In genomic region chr2:234368861-234369261, GRCh38 we compare ENCODE assay signal across 9 cellular contexts.
DNase-seq lines count a peak whose midpoint lies in the region; ATAC-seq and TF ChIP-seq lines count a peak whose summit lies in the region.
"Had no signal": no experiment of that assay in that cellular context is flagged by ENCODE, and none has a peak within 500 bp of the region (broad histone marks: within the 10 kb centered on the region; RNA-seq: fewer than 3 reads in every experiment).

No MANE protein-coding gene starts in this region.

- H3K9me3 ChIP-seq in Loucy (ENCODE audit: insufficient read depth, low read depth, low read length), result no peaks in the 10 kb centered on the region
- no peaks in the 10 kb centered on the region for H3K9me3 ChIP-seq in hepatocyte (ENCODE audit: low read depth)

- 5% methylated on average over 1 of the region's 1 CpG for whole genome bisulfite sequencing in hepatocyte (ENCODE audit: low lambda C conversion rate, missing lambda C conversion rate)

- H3K36me3 Mint-ChIP-seq in stimulated activated naive B cell treated with anti-CD40 and anti-IgM and Interleukin-4, amounts not matched to agents 10 μg/mL and 1 μg/mL and 100 μg/mL, for 72 hours, result peaks cover 0 to 3% of the 10 kb centered on the region in 2 donors

- no peak overlapping the region for H3K4me3 ChIP-seq in Loucy (ENCODE audit: low read length, poor library complexity, severe bottlenecking)
- no peak overlapping the region for H3K4me3 ChIP-seq in hepatocyte

- peak; percentile 70 for DNase-seq in A172 (ENCODE audit: low spot score)
- peak; percentile 16 for DNase-seq in activated T-cell treated with anti-CD3 and anti-CD28 coated beads for 24 hours (ENCODE audit: low read depth)
- DNase-seq in hepatocyte (ENCODE audit: low spot score), result peak; percentile 78
- no peak for DNase-seq in stimulated activated naive B cell treated with anti-CD40 and anti-IgM and Interleukin-4, amounts not matched to agents 10 μg/mL and 1 μg/mL and 100 μg/mL, for 72 hours
- no peak for DNase-seq in GM10266 (ENCODE audit: extremely low spot score)
- no peak for DNase-seq in NCI-H524 treated with DMSO at 0.1 percent for 48 hours (lab: John Stamatoyannopoulos, UW)
- DNase-seq in NCI-H226, result no peak
- DNase-seq: activated B cell treated with CpG ODN at 0.5 μM for 24 hours had no signal

- H3K4me3 Mint-ChIP-seq in stimulated activated naive B cell treated with anti-CD40 and anti-IgM and Interleukin-4, amounts not matched to agents 10 μg/mL and 1 μg/mL and 100 μg/mL, for 72 hours, result no peak overlapping the region
- H3K4me3 Mint-ChIP-seq: activated B cell treated with CpG ODN at 0.5 μM for 24 hours had no signal

- 0 out of 2 replicates have a peak, but pooled peaks have one; percentile 13 for TF ChIP-seq CTCF in Loucy (conservative IDR thresholded peaks at IDR 0.05; ENCODE audit: low read length)
- no peak for TF ChIP-seq CTCF in hepatocyte (IDR thresholded peaks at IDR 0.05; ENCODE audit: poor library complexity)
- TF ChIP-seq CTCF in GM10266 (IDR thresholded peaks at IDR 0.05; ENCODE audit: control insufficient read depth, insufficient read depth, low read depth, missing control alignments), result no peak

- H3K4me1 Mint-ChIP-seq in stimulated activated naive B cell treated with anti-CD40 and anti-IgM and Interleukin-4, amounts not matched to agents 10 μg/mL and 1 μg/mL and 100 μg/mL, for 72 hours, result peaks cover 12 to 18% of the 10 kb centered on the region in 2 donors

- H3K4me1 ChIP-seq in Loucy (ENCODE audit: insufficient read depth, low read length, poor library complexity, severe bottlenecking) (peaks cover 59% of the 10 kb centered on the region), hepatocyte (ENCODE audit: insufficient read depth) (peaks cover 42% of the 10 kb centered on the region)

- H4K20me1 ChIP-seq in Loucy (ENCODE audit: insufficient read depth, low read length, poor library complexity, severe bottlenecking) (no peaks in the 10 kb centered on the region), hepatocyte (ENCODE audit: insufficient read depth, poor library complexity, severe bottlenecking) (no peaks in the 10 kb centered on the region)

- H3K36me3 ChIP-seq in Loucy (ENCODE audit: insufficient read depth, low read length) (no peaks in the 10 kb centered on the region), hepatocyte (replicated peaks; ENCODE audit: insufficient read depth, low read depth) (no peaks in the 10 kb centered on the region)

- H3K27ac ChIP-seq in hepatocyte, result peak overlapping the region; percentile 60

- H3K27me3 ChIP-seq in Loucy (ENCODE audit: insufficient read depth, low read length, poor library complexity, severe bottlenecking) (no peaks in the 10 kb centered on the region), hepatocyte (no peaks in the 10 kb centered on the region)

- no peaks in the 10 kb centered on the region for H3F3A ChIP-seq in Loucy (ENCODE audit: low read depth)

- H3K4me2 ChIP-seq in Loucy (ENCODE audit: low read depth, low read length, poor library complexity, severe bottlenecking), result peak overlapping the region; percentile 37
- H3K4me2 ChIP-seq in hepatocyte, result no peak overlapping the region

- peaks cover 21 to 27% of the 10 kb centered on the region in 2 donors for H3K27me3 Mint-ChIP-seq in stimulated activated naive B cell treated with anti-CD40 and anti-IgM and Interleukin-4, amounts not matched to agents 10 μg/mL and 1 μg/mL and 100 μg/mL, for 72 hours

- peak overlapping the region; percentile 34 for H3K9ac ChIP-seq in Loucy (ENCODE audit: low read depth, low read length, poor library complexity, severe bottlenecking)

- H3K79me2 ChIP-seq in Loucy (ENCODE audit: insufficient read depth, low read length) (no peaks in the 10 kb centered on the region), hepatocyte (no peaks in the 10 kb centered on the region)

- no peaks in the 10 kb centered on the region for H3K9me3 Mint-ChIP-seq in stimulated activated naive B cell treated with anti-CD40 and anti-IgM and Interleukin-4, amounts not matched to agents 10 μg/mL and 1 μg/mL and 100 μg/mL, for 72 hours
- H3K9me3 Mint-ChIP-seq: activated B cell treated with CpG ODN at 0.5 μM for 24 hours had no signal

- H2AFZ ChIP-seq in Loucy (ENCODE audit: low read length) (peak overlapping the region; percentile 62), hepatocyte (no peak overlapping the region)

- no peaks in the 10 kb centered on the region for H3K9me2 ChIP-seq in Loucy (replicated peaks; ENCODE audit: low read depth, low read length)
- H3K9me2 ChIP-seq in hepatocyte (replicated peaks; ENCODE audit: insufficient read depth), result no peaks in the 10 kb centered on the region

- H3K27ac Mint-ChIP-seq in stimulated activated naive B cell treated with anti-CD40 and anti-IgM and Interleukin-4, amounts not matched to agents 10 μg/mL and 1 μg/mL and 100 μg/mL, for 72 hours, result peak overlapping the region; percentile 15
- H3K27ac Mint-ChIP-seq: activated B cell treated with CpG ODN at 0.5 μM for 24 hours had no signal

- ATAC-seq in stimulated activated naive B cell treated with anti-CD40 and anti-IgM and Interleukin-4, amounts not matched to agents 10 μg/mL and 1 μg/mL and 100 μg/mL, for 72 hours (replicated peaks), result peak; percentile 50 to 63

Comparison
In these comparisons a context has a peak if more than half of its experiments do, and no peak if none do; other contexts are left out.
1. DNase-seq: peak in A172 (single experiment), activated T-cell treated with anti-CD3 and anti-CD28 coated beads for 24 hours (single experiment) and hepatocyte (single experiment); none in stimulated activated naive B cell treated with anti-CD40 and anti-IgM and Interleukin-4, amounts not matched to agents 10 μg/mL and 1 μg/mL and 100 μg/mL, for 72 hours (single experiment), GM10266 (single experiment), NCI-H524 treated with DMSO at 0.1 percent for 48 hours (single experiment) and NCI-H226 (single experiment).